Comparison of ENCODE assay signal across 21 cellular contexts in the genomic region with DNA sequence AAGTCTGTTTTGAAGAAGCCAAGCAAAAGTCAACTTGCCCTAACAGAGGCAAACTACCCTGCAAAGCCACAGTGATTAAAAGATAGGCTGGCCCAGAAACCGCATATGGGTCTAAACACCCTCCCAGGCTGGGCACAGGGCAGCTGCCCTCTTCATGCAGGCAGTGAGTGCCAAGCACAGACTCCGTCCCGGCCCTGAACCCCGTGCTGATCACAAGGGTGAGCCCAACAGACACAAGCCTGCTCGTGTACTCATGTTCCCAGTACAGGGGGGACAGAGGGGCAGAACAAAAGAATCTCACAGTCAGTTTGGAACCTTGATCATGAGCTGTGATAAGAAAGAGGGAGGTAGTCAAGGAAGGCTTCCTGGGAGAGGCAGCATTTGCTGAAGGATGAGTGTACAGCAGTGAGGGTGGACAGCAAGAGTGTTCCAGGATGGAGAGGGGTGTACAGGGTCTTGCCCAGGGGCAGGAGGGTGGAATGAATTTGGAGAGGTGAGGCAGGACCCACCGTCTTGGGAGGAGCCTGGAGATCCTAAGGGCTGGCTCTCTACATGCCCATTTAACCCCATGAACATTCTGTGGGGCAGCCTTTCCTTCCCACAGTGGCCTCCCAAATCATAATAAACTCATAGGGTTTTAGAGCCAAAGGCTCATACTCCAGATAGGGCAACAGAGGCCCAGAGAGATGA. TPM values are rescaled to one million over a fixed set of nuclear protein-coding genes. Genes with fewer than 3 reads are reported as not detected.
A peak's percentile ranks its signal among the peaks of the same experiment; 100 is the strongest.
DNase-seq lines count a peak whose midpoint lies in the region; FAIRE-seq and TF ChIP-seq lines count a peak whose summit lies in the region.
"Had no signal": no experiment of that assay in that cellular context is flagged by ENCODE, and none has a peak within 500 bp of the region (broad histone marks: within the 10 kb centered on the region; RNA-seq: fewer than 3 reads in every experiment).

No MANE protein-coding gene starts in this region.

- peak; percentile 36 for FAIRE-seq in bronchial epithelial cell (lab: Jason Lieb, UNC)

- H3K79me2 ChIP-seq in neural cell (replicated peaks; ENCODE audit: insufficient read depth, low read length), result no peaks in the 10 kb centered on the region

- H3K4me1 ChIP-seq in suprapubic skin, result no peaks in the 10 kb centered on the region
- H3K4me1 ChIP-seq: BE2C had no signal

- H3K27ac ChIP-seq in neural cell (ENCODE audit: low read length), result peak overlapping the region; percentile 28
- H3K27ac ChIP-seq in suprapubic skin, result no peak overlapping the region
- H3K27ac ChIP-seq in brain microvascular endothelial cell, result no peak overlapping the region

- H3K9me2 ChIP-seq in neural cell (ENCODE audit: insufficient read depth, low read length), result no peaks in the 10 kb centered on the region

- no peaks in the 10 kb centered on the region for H3F3A ChIP-seq in neural cell (ENCODE audit: insufficient read depth, low read length, poor library complexity, severe bottlenecking)

- no peak for TF ChIP-seq CTCF in bronchial epithelial cell (IDR thresholded peaks at IDR 0.05; ENCODE audit: insufficient read depth, low read length, severe bottlenecking)
- TF ChIP-seq CTCF in neural cell (IDR thresholded peaks at IDR 0.05; ENCODE audit: poor library complexity, severe bottlenecking), result no peak
- TF ChIP-seq CTCF in suprapubic skin (IDR thresholded peaks at IDR 0.05), result no peak
- no peak for TF ChIP-seq CTCF in brain microvascular endothelial cell (IDR thresholded peaks at IDR 0.05; ENCODE audit: low read depth, low read length, missing control alignments)

- no peaks in the 10 kb centered on the region for H4K20me1 ChIP-seq in neural cell (ENCODE audit: insufficient read depth)

- H3K27me3 ChIP-seq in bronchial epithelial cell (ENCODE audit: control insufficient read depth, insufficient read depth, low read length) (no peaks in the 10 kb centered on the region), neural cell (ENCODE audit: insufficient read depth, low read depth, low read length) (no peaks in the 10 kb centered on the region), suprapubic skin (peaks cover 4% of the 10 kb centered on the region), brain microvascular endothelial cell (replicated peaks) (no peaks in the 10 kb centered on the region)
- H3K27me3 ChIP-seq: BE2C had no signal

- TF ChIP-seq EP300 in neural cell (conservative IDR thresholded peaks at IDR 0.05; ENCODE audit: poor library complexity, severe bottlenecking) (no peak), suprapubic skin (IDR thresholded peaks at IDR 0.05) (no peak)

- no peak overlapping the region for H2AFZ ChIP-seq in neural cell (ENCODE audit: low read depth, low read length)

- no peak overlapping the region for H3K4me2 ChIP-seq in neural cell (ENCODE audit: low read length)

- TF ChIP-seq POLR2A in suprapubic skin (IDR thresholded peaks at IDR 0.05), result no peak

- WGBS in suprapubic skin, result 85% methylated on average over 6 of the region's 6 CpGs

- in situ Hi-C loops in brain microvascular endothelial cell (cut with HindIII; ENCODE audit: low pct_ligation_motif_present, low sequenced_read_pairs), result no loop called here

- no peaks in the 10 kb centered on the region for H3K9me3 ChIP-seq in neural cell (ENCODE audit: low read length)
- H3K9me3 ChIP-seq in suprapubic skin, result no peaks in the 10 kb centered on the region

- no peaks in the 10 kb centered on the region for H3K36me3 ChIP-seq in bronchial epithelial cell (ENCODE audit: control insufficient read depth, insufficient read depth, low read length)
- no peaks in the 10 kb centered on the region for H3K36me3 ChIP-seq in neural cell (ENCODE audit: insufficient read depth, low read length)
- H3K36me3 ChIP-seq in suprapubic skin, result no peaks in the 10 kb centered on the region
- H3K36me3 ChIP-seq in brain microvascular endothelial cell (replicated peaks), result no peaks in the 10 kb centered on the region
- H3K36me3 ChIP-seq: BE2C had no signal

- H3K4me3 ChIP-seq in bronchial epithelial cell (ENCODE audit: low read depth, low read length), result no peak overlapping the region
- no peak overlapping the region for H3K4me3 ChIP-seq in neural cell (ENCODE audit: low read length)
- H3K4me3 ChIP-seq in suprapubic skin, result no peak overlapping the region
- no peak overlapping the region for H3K4me3 ChIP-seq in brain microvascular endothelial cell (ENCODE audit: low read depth, low read length)

- no peak overlapping the region for H3K9ac ChIP-seq in neural cell (ENCODE audit: low read length)

- peak; percentile 44 for DNase-seq in activated effector memory CD4-positive, alpha-beta T cell treated with anti-CD3 and anti-CD28 coated beads, Interleukin-2, amount 50 U/mL, for 16 hours
- DNase-seq in activated effector memory CD4-positive, alpha-beta T cell treated with Interleukin-2 at 50 U/mL for 16 hours, result no peak
- no peak for DNase-seq in bronchial epithelial cell (ENCODE audit: low read depth)
- peak; percentile 19 to 69 for DNase-seq in suprapubic skin (ENCODE audit: low spot score in 2 of 2)
- DNase-seq in brain microvascular endothelial cell, result no peak
- no peak for DNase-seq in SW480 (ENCODE audit: low spot score)
- no peak for DNase-seq in stimulated activated CD8-positive, alpha-beta memory T cell treated with anti-CD3 and anti-CD28 coated beads, Interleukin-4, amount 100 ng/mL, for 48 hours
- DNase-seq: BE2C, DMS53, EL, GF-D8, GOT3, IMR-90, MV-4-11, NCI-H1105 treated with DMSO at 0.1 percent for 48 hours, NCI-H2081, NCI-H2171, NCI-H345 had no signal

- TF ChIP-seq RAD21 in neural cell (conservative IDR thresholded peaks at IDR 0.05), result no peak

TF ChIP-seq in neural cell, 6 proteins besides CTCF, POLR2A, EP300 and RAD21:
- TF ChIP-seq, protein P1, sequence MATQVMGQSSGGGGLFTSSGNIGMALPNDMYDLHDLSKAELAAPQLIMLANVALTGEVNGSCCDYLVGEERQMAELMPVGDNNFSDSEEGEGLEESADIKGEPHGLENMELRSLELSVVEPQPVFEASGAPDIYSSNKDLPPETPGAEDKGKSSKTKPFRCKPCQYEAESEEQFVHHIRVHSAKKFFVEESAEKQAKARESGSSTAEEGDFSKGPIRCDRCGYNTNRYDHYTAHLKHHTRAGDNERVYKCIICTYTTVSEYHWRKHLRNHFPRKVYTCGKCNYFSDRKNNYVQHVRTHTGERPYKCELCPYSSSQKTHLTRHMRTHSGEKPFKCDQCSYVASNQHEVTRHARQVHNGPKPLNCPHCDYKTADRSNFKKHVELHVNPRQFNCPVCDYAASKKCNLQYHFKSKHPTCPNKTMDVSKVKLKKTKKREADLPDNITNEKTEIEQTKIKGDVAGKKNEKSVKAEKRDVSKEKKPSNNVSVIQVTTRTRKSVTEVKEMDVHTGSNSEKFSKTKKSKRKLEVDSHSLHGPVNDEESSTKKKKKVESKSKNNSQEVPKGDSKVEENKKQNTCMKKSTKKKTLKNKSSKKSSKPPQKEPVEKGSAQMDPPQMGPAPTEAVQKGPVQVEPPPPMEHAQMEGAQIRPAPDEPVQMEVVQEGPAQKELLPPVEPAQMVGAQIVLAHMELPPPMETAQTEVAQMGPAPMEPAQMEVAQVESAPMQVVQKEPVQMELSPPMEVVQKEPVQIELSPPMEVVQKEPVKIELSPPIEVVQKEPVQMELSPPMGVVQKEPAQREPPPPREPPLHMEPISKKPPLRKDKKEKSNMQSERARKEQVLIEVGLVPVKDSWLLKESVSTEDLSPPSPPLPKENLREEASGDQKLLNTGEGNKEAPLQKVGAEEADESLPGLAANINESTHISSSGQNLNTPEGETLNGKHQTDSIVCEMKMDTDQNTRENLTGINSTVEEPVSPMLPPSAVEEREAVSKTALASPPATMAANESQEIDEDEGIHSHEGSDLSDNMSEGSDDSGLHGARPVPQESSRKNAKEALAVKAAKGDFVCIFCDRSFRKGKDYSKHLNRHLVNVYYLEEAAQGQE (IDR thresholded peaks at IDR 0.05; ENCODE audit: borderline replicate concordance), result no peak
- TF ChIP-seq POLR2AphosphoS5 (IDR thresholded peaks at IDR 0.05) (no peak), SMC3 (conservative IDR thresholded peaks at IDR 0.05; ENCODE audit: poor library complexity) (no peak), EZH2 (IDR thresholded peaks at IDR 0.05; ENCODE audit: borderline replicate concordance, insufficient read depth, low read length, poor library complexity, severe bottlenecking) (no peak), TAF1 (IDR thresholded peaks at IDR 0.05; ENCODE audit: low read depth) (no peak), MXI1 (conservative IDR thresholded peaks at IDR 0.05; ENCODE audit: poor library complexity, severe bottlenecking) (no peak)
TF ChIP-seq in neural cell: peak in this region for 0.

RNA-seq across cellular contexts. Expression of a gene that starts 43.2 kb away (rescaled TPM):
- total RNA-seq in bronchial epithelial cell, result not detected in 2 replicates
- not detected in 2 replicates for polyA plus RNA-seq in neural cell
- not detected in 2 replicates for polyA minus RNA-seq in neural cell
- not detected for total RNA-seq in suprapubic skin
- total RNA-seq: A172, IMR-90, Right ventricle myocardium inferior had no signal
- polyA plus RNA-seq: IMR-90 had no signal

Comparison
In these comparisons a context has a peak if more than half of its experiments do, and no peak if none do; other contexts are left out.
1. DNase-seq: peak in activated effector memory CD4-positive, alpha-beta T cell treated with anti-CD3 and anti-CD28 coated beads, Interleukin-2, amount 50 U/mL, for 16 hours (single experiment) and suprapubic skin (2 of 2); none in activated effector memory CD4-positive, alpha-beta T cell treated with Interleukin-2 at 50 U/mL for 16 hours (single experiment), bronchial epithelial cell (single experiment), brain microvascular endothelial cell (single experiment), SW480 (single experiment) and stimulated activated CD8-positive, alpha-beta memory T cell treated with anti-CD3 and anti-CD28 coated beads, Interleukin-4, amount 100 ng/mL, for 48 hours (single experiment).